Comparison of ENCODE assay signal across 27 cellular contexts in the genomic region with DNA sequence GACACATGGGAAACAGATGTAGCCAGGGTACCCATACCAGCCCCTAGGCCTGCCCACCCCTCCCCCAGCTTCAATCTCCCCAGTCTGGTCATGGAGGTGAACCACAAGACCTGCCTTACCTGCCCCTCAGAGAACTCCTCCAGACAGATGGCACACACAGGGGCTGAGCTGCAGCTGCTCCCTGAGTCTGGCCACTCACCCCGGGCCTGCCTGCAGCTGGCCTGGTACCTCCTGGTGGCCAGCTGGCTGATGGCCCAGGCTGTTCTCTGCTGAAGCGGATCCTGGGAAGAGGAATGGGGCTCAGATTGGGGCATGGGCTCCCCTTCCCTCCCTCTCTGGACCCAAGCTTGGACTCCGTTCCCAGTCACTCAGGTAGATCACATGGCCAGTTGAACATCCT. TPM values are rescaled to one million over a fixed set of nuclear protein-coding genes. Genes with fewer than 3 reads are reported as not detected.
"Had no signal": no experiment of that assay in that cellular context is flagged by ENCODE, and none has a peak within 500 bp of the region (broad histone marks: within the 10 kb centered on the region; RNA-seq: fewer than 3 reads in every experiment).

No MANE protein-coding gene starts in this region.

- DNase-seq: activated CD4-positive, alpha-beta T cell treated with anti-CD3 and anti-CD28 coated beads for 4 hours; activated CD4-positive, alpha-beta T cell treated with anti-CD3 and anti-CD28 coated beads, Interleukin-2, amount 50 U/mL, for 4 hours; activated effector memory CD4-positive, alpha-beta T cell treated with Interleukin-2 at 50 U/mL for 16 hours; activated naive CD4-positive, alpha-beta T cell treated with Interleukin-2 at 50 U/mL for 16 hours; cerebellar nuclear complex; colonic mucosa; effector CD8-positive, alpha-beta T cell; hippocampal formation; left cardiac atrium; mammary epithelial cell; midbrain; naive thymus-derived CD8-positive, alpha-beta T cell; stimulated activated CD4-positive, alpha-beta T cell treated with anti-CD3 and anti-CD28 coated beads, Interleukin-15, amount 100 ng/mL, for 24 hours; stimulated activated naive CD4-positive, alpha-beta T cell; T-helper 9 cell; trophoblast cell had no signal

- H3K27ac Mint-ChIP-seq: neural progenitor cell had no signal

- H3K4me3 ChIP-seq: colonic mucosa, gastroesophageal sphincter, neural progenitor cell, right atrium auricular region, thoracic aorta had no signal

- H3K36me3 ChIP-seq: colonic mucosa, gastroesophageal sphincter, neural progenitor cell, right atrium auricular region, thoracic aorta had no signal

- H3K4me1 ChIP-seq: gastroesophageal sphincter, right atrium auricular region had no signal

- H3K4me3 Mint-ChIP-seq: activated naive CD8-positive, alpha-beta T cell; naive thymus-derived CD8-positive, alpha-beta T cell; neural progenitor cell had no signal

- H3K9me3 Mint-ChIP-seq: naive thymus-derived CD8-positive, alpha-beta T cell; neural progenitor cell had no signal

- H3K9me3 ChIP-seq: colonic mucosa, gastroesophageal sphincter, right atrium auricular region, thoracic aorta had no signal

- H3K27me3 ChIP-seq: colonic mucosa, neural progenitor cell, right atrium auricular region had no signal

- ATAC-seq: gastroesophageal sphincter; left cardiac atrium; naive thymus-derived CD8-positive, alpha-beta T cell had no signal

- FAIRE-seq: keratinocyte, TTC549 had no signal

- H2AFZ ChIP-seq: neural progenitor cell had no signal

- H3K27ac ChIP-seq: colonic mucosa, gastroesophageal sphincter, neural progenitor cell, right atrium auricular region, thoracic aorta, VCaP had no signal

- H3K27me3 Mint-ChIP-seq: activated naive CD8-positive, alpha-beta T cell; naive thymus-derived CD8-positive, alpha-beta T cell had no signal

- H3K9ac ChIP-seq: neural progenitor cell had no signal

- H3K4me2 ChIP-seq: neural progenitor cell had no signal

RNA-seq across cellular contexts. Expression of gene TSPOAP1, which starts 32.1 kb away (rescaled TPM):
- total RNA-seq: dermis microvascular lymphatic vessel endothelial cell, pulmonary artery endothelial cell had no signal
- polyA plus RNA-seq: mammary epithelial cell had no signal

RNA-seq across cellular contexts. Expression of gene RNF43, which starts 56.7 kb away (rescaled TPM):
- total RNA-seq: dermis microvascular lymphatic vessel endothelial cell, subcutaneous adipose tissue had no signal
